Comparison of ENCODE assay signal across 1 cellular context in genomic region chr3:188863999-188864406, GRCh38.
A peak's percentile ranks its signal among the peaks of the same experiment; 100 is the strongest.
TF ChIP-seq lines count a peak whose summit lies in the region.

No MANE protein-coding gene starts in this region.

TF ChIP-seq in SK-N-SH, 30 proteins besides CTCF, POLR2A, EP300 and RAD21 (continued from another document):
- TF ChIP-seq USF1 (IDR thresholded peaks at IDR 0.05; ENCODE audit: borderline replicate concordance, low read depth) = no peak
- peak; percentile 84 for TF ChIP-seq PBX3 (IDR thresholded peaks at IDR 0.05)
- TF ChIP-seq JUND (IDR thresholded peaks at IDR 0.05) = peak; percentile 76
- no peak for TF ChIP-seq FOXJ3 (CRISPR knock-in tag; IDR thresholded peaks at IDR 0.05)
- peak; percentile 76 for TF ChIP-seq TEAD4 (IDR thresholded peaks at IDR 0.05; ENCODE audit: borderline replicate concordance, insufficient read depth)
- no peak for TF ChIP-seq NRF1 (IDR thresholded peaks at IDR 0.05; ENCODE audit: low read depth, low read length)
- TF ChIP-seq, protein P1, sequence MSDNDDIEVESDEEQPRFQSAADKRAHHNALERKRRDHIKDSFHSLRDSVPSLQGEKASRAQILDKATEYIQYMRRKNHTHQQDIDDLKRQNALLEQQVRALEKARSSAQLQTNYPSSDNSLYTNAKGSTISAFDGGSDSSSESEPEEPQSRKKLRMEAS (IDR thresholded peaks at IDR 0.05; ENCODE audit: low read depth) = no peak
- peak; percentile 96 for TF ChIP-seq TCF12 (IDR thresholded peaks at IDR 0.05)
- no peak for TF ChIP-seq USF2 (IDR thresholded peaks at IDR 0.05; ENCODE audit: borderline replicate concordance, low read depth, low read length)
- peak; percentile 49; the same call in 1 of the 2 replicates for TF ChIP-seq RXRA (IDR thresholded peaks at IDR 0.05; ENCODE audit: borderline replicate concordance, low read depth)
- TF ChIP-seq RCOR1 (IDR thresholded peaks at IDR 0.05; ENCODE audit: low read length) = no peak
- no peak for TF ChIP-seq GATA2 (CRISPR knock-in tag; IDR thresholded peaks at IDR 0.05)
